Comparison of ENCODE assay signal across 12 cellular contexts in the genomic region with DNA sequence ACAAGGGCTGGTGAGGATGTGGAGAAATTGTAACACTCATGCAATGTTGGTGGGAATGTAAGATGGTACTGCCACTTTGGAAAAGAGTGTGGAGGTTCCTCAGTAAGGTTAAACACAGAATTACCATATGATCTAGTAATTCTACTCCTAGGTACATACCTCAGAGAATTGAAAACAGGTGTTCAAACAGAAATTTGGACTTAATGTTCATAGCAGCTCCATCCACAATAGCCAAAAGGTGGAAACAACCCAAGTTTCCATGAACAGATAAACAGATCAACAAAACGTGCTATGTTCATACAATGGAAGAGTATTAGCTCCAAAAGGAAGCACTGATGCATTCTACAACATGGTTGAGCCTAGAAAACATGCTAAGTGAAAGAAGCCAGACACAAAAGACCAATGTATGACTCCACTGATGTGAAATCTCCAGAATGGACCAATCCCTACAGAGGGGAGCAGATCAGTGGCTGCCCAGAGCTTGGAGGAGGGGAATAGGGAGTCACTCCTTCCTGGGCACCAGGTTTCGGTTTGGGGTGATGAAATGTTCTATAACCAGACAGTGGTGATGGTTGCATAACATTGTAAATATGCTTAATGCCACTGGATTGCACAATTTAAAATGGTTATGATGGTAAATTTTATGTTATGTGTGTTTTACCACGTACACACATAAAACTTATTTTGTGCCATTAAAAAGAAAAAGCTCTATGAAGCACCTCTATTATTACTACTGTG. TPM values are rescaled to one million over a fixed set of nuclear protein-coding genes. Genes with fewer than 3 reads are reported as not detected.
A peak's percentile ranks its signal among the peaks of the same experiment; 100 is the strongest.
DNase-seq lines count a peak whose midpoint lies in the region; ATAC-seq and TF ChIP-seq lines count a peak whose summit lies in the region.
"Had no signal": no experiment of that assay in that cellular context is flagged by ENCODE, and none has a peak within 500 bp of the region (broad histone marks: within the 10 kb centered on the region; RNA-seq: fewer than 3 reads in every experiment).

No MANE protein-coding gene starts in this region.

- H3K14ac ChIP-seq in trophoblast cell (ENCODE audit: low read length): no peak overlapping the region

- H4K20me1 ChIP-seq in smooth muscle cell (ENCODE audit: low read depth): no peaks in the 10 kb centered on the region

- no peak overlapping the region for H3K27ac ChIP-seq in trophoblast cell (ENCODE audit: low read depth, low read length)
- H3K27ac ChIP-seq in smooth muscle cell (ENCODE audit: low read depth): no peak overlapping the region

- H3K4ac ChIP-seq in trophoblast cell (ENCODE audit: low read depth, low read length): no peak overlapping the region

- H3K9me3 Mint-ChIP-seq in effector memory CD8-positive, alpha-beta T cell: peaks cover 0 to 4% of the 10 kb centered on the region in 2 donors
- H3K9me3 Mint-ChIP-seq in activated T-helper 2 cell treated with anti-CD3 and anti-CD28 coated beads, Interferon-gamma antibody, Interleukin-2, Interleukin-4, amounts not matched to agents 10 μg/mL and 5 μg/mL and 100 μg/mL, durations not matched to agents 14 hours and 24 hours and 36 hours: peaks cover 14% of the 10 kb centered on the region

- intact Hi-C loops in activated T-helper 2 cell treated with anti-CD3 and anti-CD28 coated beads, Interferon-gamma antibody, Interleukin-2, Interleukin-4, amounts not matched to agents 10 μg/mL and 5 μg/mL and 100 μg/mL, durations not matched to agents 14 hours and 24 hours and 36 hours (cut with micrococcal nuclease): loop anchor here (2.0 kb wide), 2 partner anchors 13 to 33 kb away; no protein-coding TSS in a partner anchor

- H4K91ac ChIP-seq in trophoblast cell (ENCODE audit: low read depth, low read length): no peak overlapping the region

- H3K9me3 ChIP-seq in trophoblast cell (ENCODE audit: insufficient read depth, low read depth, low read length): peaks cover 5% of the 10 kb centered on the region
- H3K9me3 ChIP-seq in smooth muscle cell (replicated peaks; ENCODE audit: low read depth): no peaks in the 10 kb centered on the region
- H3K9me3 ChIP-seq: adrenal gland had no signal

- no peak overlapping the region for H4K12ac ChIP-seq in trophoblast cell (ENCODE audit: low read depth, low read length)

- no peak overlapping the region for H3K4me3 Mint-ChIP-seq in effector memory CD8-positive, alpha-beta T cell
- H3K4me3 Mint-ChIP-seq in activated T-helper 2 cell treated with anti-CD3 and anti-CD28 coated beads, Interferon-gamma antibody, Interleukin-2, Interleukin-4, amounts not matched to agents 10 μg/mL and 5 μg/mL and 100 μg/mL, durations not matched to agents 14 hours and 24 hours and 36 hours (ENCODE audit: low read depth): no peak overlapping the region

- WGBS in trophoblast cell (ENCODE audit: extremely low coverage, insufficient coverage, insufficient read length): no CpG with 5 or more reads among the region's 3 CpGs
- 70% methylated on average over 3 of the region's 3 CpGs for whole genome bisulfite sequencing in smooth muscle cell (ENCODE audit: low lambda C conversion rate)

- H3K36me3 ChIP-seq in trophoblast cell (ENCODE audit: control insufficient read depth in 1 of 2, insufficient read depth in 2 of 2, low read length in 2 of 2) (peaks cover 0 to 2% of the 10 kb centered on the region in 2 experiments), smooth muscle cell (ENCODE audit: low read depth) (no peaks in the 10 kb centered on the region)
- H3K36me3 ChIP-seq: adrenal gland had no signal

- H3K4me2 ChIP-seq in trophoblast cell (ENCODE audit: low read length) (no peak overlapping the region), smooth muscle cell (no peak overlapping the region)

- H3K4me1 ChIP-seq in trophoblast cell (ENCODE audit: control insufficient read depth in 1 of 2, insufficient read depth in 2 of 2, low read length in 2 of 2) (peaks cover 4 to 6% of the 10 kb centered on the region in 2 experiments), smooth muscle cell (ENCODE audit: low read depth) (no peaks in the 10 kb centered on the region)
- H3K4me1 ChIP-seq: adrenal gland had no signal

- H3K4me1 Mint-ChIP-seq in effector memory CD8-positive, alpha-beta T cell (ENCODE audit: low read depth in 2 of 2): peaks cover 16 to 30% of the 10 kb centered on the region in 2 donors
- peaks cover 14% of the 10 kb centered on the region for H3K4me1 Mint-ChIP-seq in activated T-helper 2 cell treated with anti-CD3 and anti-CD28 coated beads, Interferon-gamma antibody, Interleukin-2, Interleukin-4, amounts not matched to agents 10 μg/mL and 5 μg/mL and 100 μg/mL, durations not matched to agents 14 hours and 24 hours and 36 hours (ENCODE audit: low read depth)

- no peak overlapping the region for H2BK5ac ChIP-seq in trophoblast cell (ENCODE audit: low read depth, low read length, poor library complexity)

- no peaks in the 10 kb centered on the region for H3K79me1 ChIP-seq in trophoblast cell (ENCODE audit: low read length)

- H3K79me2 ChIP-seq in trophoblast cell (ENCODE audit: control insufficient read depth, insufficient read depth, low read length, poor library complexity) (no peaks in the 10 kb centered on the region), smooth muscle cell (ENCODE audit: low read depth) (no peaks in the 10 kb centered on the region)

- H3K18ac ChIP-seq in trophoblast cell (ENCODE audit: low read length): no peak overlapping the region

- H3K9ac ChIP-seq in trophoblast cell (ENCODE audit: low read length) (no peak overlapping the region), smooth muscle cell (ENCODE audit: low read depth) (no peak overlapping the region)

- TF ChIP-seq CTCF in smooth muscle cell (IDR thresholded peaks at IDR 0.05; ENCODE audit: borderline replicate concordance, insufficient read depth, poor library complexity, severe bottlenecking): no peak

- no peak overlapping the region for H4K8ac ChIP-seq in trophoblast cell (ENCODE audit: low read depth, low read length)

- H3K27me3 ChIP-seq in trophoblast cell (ENCODE audit: insufficient read depth, low read length): no peaks in the 10 kb centered on the region
- H3K27me3 ChIP-seq in smooth muscle cell (ENCODE audit: low read depth): peaks cover 14% of the 10 kb centered on the region

- H3K4me3 ChIP-seq in trophoblast cell (ENCODE audit: low read depth, low read length): no peak overlapping the region
- H3K4me3 ChIP-seq in smooth muscle cell: no peak overlapping the region
- H3K4me3 ChIP-seq: adrenal gland had no signal

- no peak overlapping the region for H3K27ac Mint-ChIP-seq in effector memory CD8-positive, alpha-beta T cell
- no peak overlapping the region for H3K27ac Mint-ChIP-seq in activated T-helper 2 cell treated with anti-CD3 and anti-CD28 coated beads, Interferon-gamma antibody, Interleukin-2, Interleukin-4, amounts not matched to agents 10 μg/mL and 5 μg/mL and 100 μg/mL, durations not matched to agents 14 hours and 24 hours and 36 hours

- H2AK5ac ChIP-seq in trophoblast cell (ENCODE audit: low read length): no peak overlapping the region

- peaks cover 20 to 35% of the 10 kb centered on the region in 2 donors for H3K27me3 Mint-ChIP-seq in effector memory CD8-positive, alpha-beta T cell
- peaks cover 44% of the 10 kb centered on the region for H3K27me3 Mint-ChIP-seq in activated T-helper 2 cell treated with anti-CD3 and anti-CD28 coated beads, Interferon-gamma antibody, Interleukin-2, Interleukin-4, amounts not matched to agents 10 μg/mL and 5 μg/mL and 100 μg/mL, durations not matched to agents 14 hours and 24 hours and 36 hours (ENCODE audit: low read depth)

- H3F3A ChIP-seq in smooth muscle cell (ENCODE audit: low read depth): no peaks in the 10 kb centered on the region

- no peak overlapping the region for H2BK12ac ChIP-seq in trophoblast cell (ENCODE audit: low read length)

- DNase-seq in LHCN-M2 (ENCODE audit: low read depth) (peak; percentile 24), NCI-H69 (lab: John Stamatoyannopoulos, UW) (peak; percentile 84), trophoblast cell (peak; percentile 46 to 60), smooth muscle cell (lab: John Stamatoyannopoulos, UW; ENCODE audit: unreplicated experiment) (no peak)
- DNase-seq in effector memory CD8-positive, alpha-beta T cell: no peak
- DNase-seq in activated T-helper 2 cell treated with anti-CD3 and anti-CD28 coated beads, Interferon-gamma antibody, Interleukin-2, Interleukin-4, amounts not matched to agents 10 μg/mL and 5 μg/mL and 100 μg/mL, durations not matched to agents 14 hours and 24 hours and 36 hours (ENCODE audit: low spot score): no peak
- DNase-seq: activated CD8-positive, alpha-beta memory T cell treated with anti-CD3 and anti-CD28 coated beads, Interleukin-2, amount 50 U/mL, for 4 hours; adrenal gland; DMS153; hippocampal formation had no signal

- no peak overlapping the region for H3K23ac ChIP-seq in trophoblast cell (ENCODE audit: low read length)

- H3K36me3 Mint-ChIP-seq in effector memory CD8-positive, alpha-beta T cell (ENCODE audit: insufficient read depth): peaks cover 21% of the 10 kb centered on the region
- no peaks in the 10 kb centered on the region for H3K36me3 Mint-ChIP-seq in activated T-helper 2 cell treated with anti-CD3 and anti-CD28 coated beads, Interferon-gamma antibody, Interleukin-2, Interleukin-4, amounts not matched to agents 10 μg/mL and 5 μg/mL and 100 μg/mL, durations not matched to agents 14 hours and 24 hours and 36 hours (ENCODE audit: low read depth)

- ATAC-seq in effector memory CD8-positive, alpha-beta T cell (replicated peaks): peak; percentile 53
- ATAC-seq in GM18519 (IDR thresholded peaks at IDR 0.05; ENCODE audit: low FRiP score, unreplicated experiment): no peak

- H2AFZ ChIP-seq in trophoblast cell (ENCODE audit: insufficient read depth, low read length, poor library complexity): no peak overlapping the region
- no peak overlapping the region for H2AFZ ChIP-seq in smooth muscle cell (ENCODE audit: low read depth)

- H2BK120ac ChIP-seq in trophoblast cell (ENCODE audit: insufficient read depth, low read length, poor library complexity): no peak overlapping the region

RNA-seq across cellular contexts. Expression of gene WDR86, which starts 5.7 kb away (rescaled TPM):
- total RNA-seq in LHCN-M2 (2014; rRNA removed) (1.3 TPM in 1 of 2 replicates, not detected in the other), smooth muscle cell (1.3 and 5.6 TPM in 2 replicates)
- polyA plus RNA-seq in LHCN-M2 (2012): 0.09 TPM
- 6.0 and 7.3 TPM in 2 replicates for polyA plus RNA-seq in trophoblast cell (2013)
- 4.1 and 8.3 TPM in 2 replicates for polyA plus RNA-seq in smooth muscle cell
- not detected in 2 replicates for total RNA-seq in activated T-helper 2 cell treated with anti-CD3 and anti-CD28 coated beads, Interferon-gamma antibody, Interleukin-2, Interleukin-4, amounts not matched to agents 10 μg/mL and 5 μg/mL and 100 μg/mL, durations not matched to agents 14 hours and 24 hours and 36 hours
- total RNA-seq: lung microvascular endothelial cell had no signal

RNA-seq across cellular contexts. Expression of gene CRYGN, which starts 24.4 kb away (rescaled TPM):
- total RNA-seq in LHCN-M2 (2014; rRNA removed) (not detected in 2 replicates), smooth muscle cell (not detected in 2 replicates)
- 0.07 TPM for polyA plus RNA-seq in LHCN-M2 (2012)
- polyA plus RNA-seq in trophoblast cell (2013): 0.16 and 0.26 TPM in 2 replicates
- 0.13 and 0.19 TPM in 2 replicates for polyA plus RNA-seq in smooth muscle cell
- total RNA-seq in activated T-helper 2 cell treated with anti-CD3 and anti-CD28 coated beads, Interferon-gamma antibody, Interleukin-2, Interleukin-4, amounts not matched to agents 10 μg/mL and 5 μg/mL and 100 μg/mL, durations not matched to agents 14 hours and 24 hours and 36 hours: not detected in 2 replicates
- total RNA-seq: lung microvascular endothelial cell had no signal

Comparison
In these comparisons a context has a peak if more than half of its experiments do, and no peak if none do; other contexts are left out.
1. DNase-seq: peak in LHCN-M2 (single experiment), NCI-H69 (single experiment) and trophoblast cell (2 of 2); none in effector memory CD8-positive, alpha-beta T cell (0 of 3), smooth muscle cell (single experiment) and activated T-helper 2 cell treated with anti-CD3 and anti-CD28 coated beads, Interferon-gamma antibody, Interleukin-2, Interleukin-4, amounts not matched to agents 10 μg/mL and 5 μg/mL and 100 μg/mL, durations not matched to agents 14 hours and 24 hours and 36 hours (single experiment).